ENCODE assay signal across 18 cellular contexts in genomic region chr2:198008230-198008629, GRCh38.
DNase-seq lines count a peak whose midpoint lies in the region; ATAC-seq and TF ChIP-seq lines count a peak whose summit lies in the region.
"Had no signal": no experiment of that assay in that cellular context is flagged by ENCODE, and none has a peak within 500 bp of the region (broad histone marks: within the 10 kb centered on the region; RNA-seq: fewer than 3 reads in every experiment).

No MANE protein-coding gene starts in this region.

- H3K4me3 ChIP-seq in OCI-LY3 (ENCODE audit: low read length), result no peak overlapping the region
- no peak overlapping the region for H3K4me3 ChIP-seq in effector memory CD4-positive, alpha-beta T cell (ENCODE audit: insufficient read depth, low read depth, low read length, poor library complexity, severe bottlenecking)
- H3K4me3 ChIP-seq: SJSA1 had no signal

- H3K4me1 ChIP-seq in OCI-LY3 (ENCODE audit: low read length), result peaks cover 51% of the 10 kb centered on the region
- peaks cover 3% of the 10 kb centered on the region for H3K4me1 ChIP-seq in effector memory CD4-positive, alpha-beta T cell (ENCODE audit: control insufficient read depth, insufficient read depth, low read length, poor library complexity, severe bottlenecking)
- H3K4me1 ChIP-seq: SJSA1 had no signal

- H3K27ac Mint-ChIP-seq in activated T-cell treated with anti-CD3 and anti-CD28 coated beads, Interleukin-2, amount 50 U/mL, for 24 hours, result peak overlapping the region; percentile 86
- H3K27ac Mint-ChIP-seq: IgD-negative memory B cell had no signal

- no peaks in the 10 kb centered on the region for H4K20me1 ChIP-seq in OCI-LY3 (ENCODE audit: insufficient read depth, low read length)

- peaks cover 16% of the 10 kb centered on the region for H3K36me3 Mint-ChIP-seq in activated T-cell treated with anti-CD3 and anti-CD28 coated beads, Interleukin-2, amount 50 U/mL, for 24 hours (ENCODE audit: low read depth)
- H3K36me3 Mint-ChIP-seq: IgD-negative memory B cell had no signal

- H2AFZ ChIP-seq in OCI-LY3 (ENCODE audit: low read depth, low read length), result 0 out of 2 replicates have a peak overlapping the region, but pooled peaks have one; percentile 26

- peak; percentile 38 for ATAC-seq in GM18873 (IDR thresholded peaks at IDR 0.05; ENCODE audit: low FRiP score, unreplicated experiment)
- peak; percentile 35 for ATAC-seq in stimulated activated naive CD8-positive, alpha-beta T cell treated with anti-CD3 and anti-CD28 coated beads, Interleukin-15, Interleukin-2, amounts not matched to agents 100 U/mL and 50 U/mL, for 24 hours
- ATAC-seq: PC-3 had no signal

- no peak overlapping the region for H3K9ac ChIP-seq in OCI-LY3 (ENCODE audit: low read length)

- no peaks in the 10 kb centered on the region for H3K27me3 Mint-ChIP-seq in activated T-cell treated with anti-CD3 and anti-CD28 coated beads, Interleukin-2, amount 50 U/mL, for 24 hours
- H3K27me3 Mint-ChIP-seq: IgD-negative memory B cell had no signal

- TF ChIP-seq CTCF in OCI-LY3 (IDR thresholded peaks at IDR 0.05; ENCODE audit: low read depth, low read length), result no peak

- no peak for DNase-seq in activated T-cell treated with anti-CD3 and anti-CD28 coated beads, Interleukin-2, amount 50 U/mL, for 24 hours
- DNase-seq in activated T-cell treated with anti-CD3 and anti-CD28 coated beads, Interleukin-2, amount 50 U/mL, for 48 hours, result no peak
- DNase-seq in stimulated activated naive CD8-positive, alpha-beta T cell treated with anti-CD3 and anti-CD28 coated beads, Interleukin-15, Interleukin-2, amounts not matched to agents 100 U/mL and 50 U/mL, for 24 hours, result no peak
- DNase-seq in NOMO-1 treated with DMSO at 0.1 percent for 48 hours (lab: John Stamatoyannopoulos, UW; ENCODE audit: unreplicated experiment) (no peak), NCI-H82 (lab: John Stamatoyannopoulos, UW) (no peak)
- DNase-seq in effector memory CD4-positive, alpha-beta T cell, result no peak
- DNase-seq: Calu3; DMS79; H7; NCI-H1436; NCI-H2081; NCI-H524; NK-92 treated with Interleukin-12 subunit alpha and Interleukin-12 subunit beta, amount 100 ng/mL, for 24 hours; PC-3 had no signal

- H3K27ac ChIP-seq in OCI-LY3 (ENCODE audit: low read length), result peak overlapping the region; percentile 13; the same call in 1 of the 2 replicates
- no peak overlapping the region for H3K27ac ChIP-seq in effector memory CD4-positive, alpha-beta T cell (ENCODE audit: insufficient read depth, low read length, poor library complexity, severe bottlenecking)
- H3K27ac ChIP-seq: SJSA1 had no signal

- peaks cover 8% of the 10 kb centered on the region for H3K9me3 ChIP-seq in OCI-LY3 (ENCODE audit: insufficient read depth, low read length)
- H3K9me3 ChIP-seq in effector memory CD4-positive, alpha-beta T cell (ENCODE audit: control insufficient read depth, low read length), result peaks cover 8% of the 10 kb centered on the region
- H3K9me3 ChIP-seq: SJSA1 had no signal

- H3K9me3 Mint-ChIP-seq in activated T-cell treated with anti-CD3 and anti-CD28 coated beads, Interleukin-2, amount 50 U/mL, for 24 hours, result peaks cover 20% of the 10 kb centered on the region

- no peaks in the 10 kb centered on the region for H3K79me2 ChIP-seq in OCI-LY3 (ENCODE audit: low read length)

- H3K36me3 ChIP-seq in OCI-LY3 (replicated peaks; ENCODE audit: low read depth, low read length), result peaks cover 7% of the 10 kb centered on the region
- H3K36me3 ChIP-seq in effector memory CD4-positive, alpha-beta T cell (ENCODE audit: control insufficient read depth, insufficient read depth, low read length), result no peaks in the 10 kb centered on the region
- H3K36me3 ChIP-seq: SJSA1 had no signal

- H3K4me3 Mint-ChIP-seq in activated T-cell treated with anti-CD3 and anti-CD28 coated beads, Interleukin-2, amount 50 U/mL, for 24 hours, result no peak overlapping the region
- H3K4me3 Mint-ChIP-seq: IgD-negative memory B cell had no signal

- peaks cover 59% of the 10 kb centered on the region for H3K4me1 Mint-ChIP-seq in activated T-cell treated with anti-CD3 and anti-CD28 coated beads, Interleukin-2, amount 50 U/mL, for 24 hours (ENCODE audit: low read depth)

- H3K4me2 ChIP-seq in OCI-LY3 (ENCODE audit: low read length), result 0 out of 2 replicates have a peak overlapping the region, but pooled peaks have one; percentile 13

- H3K27me3 ChIP-seq in OCI-LY3 (ENCODE audit: low read depth, low read length), result no peaks in the 10 kb centered on the region
- no peaks in the 10 kb centered on the region for H3K27me3 ChIP-seq in effector memory CD4-positive, alpha-beta T cell (replicated peaks; ENCODE audit: control insufficient read depth, insufficient read depth, low read length, poor library complexity, severe bottlenecking)
- H3K27me3 ChIP-seq: SJSA1 had no signal
